In the genomic region with DNA sequence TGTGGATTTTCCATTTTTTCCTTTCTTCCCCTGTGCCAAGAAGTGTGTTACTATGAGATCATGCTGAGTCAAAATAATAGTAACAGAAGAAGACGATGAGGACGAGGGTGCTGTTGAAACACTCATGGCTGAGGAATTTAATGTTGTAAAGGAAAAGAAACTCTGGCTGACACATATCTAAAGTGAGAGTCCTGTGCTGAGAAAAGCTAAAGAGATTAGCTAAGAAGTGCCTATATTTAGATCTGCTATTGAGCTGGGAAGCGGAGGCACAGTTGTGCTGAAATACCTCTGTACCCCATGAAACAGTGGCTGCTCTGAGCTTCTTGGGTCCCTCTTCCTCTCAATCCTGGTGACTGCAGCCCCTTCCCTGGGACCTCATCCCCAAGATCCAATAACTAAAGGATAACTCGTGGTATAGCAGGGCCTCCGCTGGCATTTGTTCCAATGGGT, we compare ENCODE assay signal across 8 cellular contexts. TPM values are rescaled to one million over a fixed set of nuclear protein-coding genes. Genes with fewer than 3 reads are reported as not detected.
A peak's percentile ranks its signal among the peaks of the same experiment; 100 is the strongest.
DNase-seq lines count a peak whose midpoint lies in the region; ATAC-seq and TF ChIP-seq lines count a peak whose summit lies in the region.

No MANE protein-coding gene starts in this region.

- H3K27me3 Mint-ChIP-seq in activated B cell treated with CpG ODN at 0.5 μM for 24 hours = no peaks in the 10 kb centered on the region

- H3K9me3 ChIP-seq in heart left ventricle (no peaks in the 10 kb centered on the region), SJCRH30 (replicated peaks) (no peaks in the 10 kb centered on the region)

- no peak for TF ChIP-seq POLR2A in heart left ventricle (IDR thresholded peaks at IDR 0.05)

- CTCF ChIA-PET in activated B cell treated with CpG ODN at 0.5 μM for 24 hours (lab: Charles Lee) = interaction anchor here (1.0 to 3.1 kb wide), 2 partner anchors 12 to 42 kb away, joined by 3 to 13 read pairs; no protein-coding TSS in a partner anchor

- intact Hi-C loops in activated B cell treated with CpG ODN at 0.5 μM for 24 hours (cut with micrococcal nuclease) (loop anchor here (2.0 to 5.0 kb wide), 6 partner anchors 68 to 481 kb away; partner anchors contain the start of genes EZR, GTF2H5 and SERAC1), heart left ventricle (cut with DNase I) (loop anchor here in 3 of 10 donors (5.0 to 10.0 kb wide), 2 partner anchors 44 to 166 kb away; partner anchors contain the start of gene EZR (in 1 of the 3)), posterior vena cava (cut with DNase I) (no loop called here)

- ATAC-seq in GM18498 (IDR thresholded peaks at IDR 0.05; ENCODE audit: unreplicated experiment) (peak; percentile 23), HG02852 (IDR thresholded peaks at IDR 0.05; ENCODE audit: unreplicated experiment) (peak; percentile 30), activated B cell treated with CpG ODN at 0.5 μM for 24 hours (ENCODE audit: low read depth) (no peak), heart left ventricle (peak in 2 of 4 donors; percentile 11 to 13)

- whole genome bisulfite sequencing in heart left ventricle, 4 donors = 42 to 56% (median 45%) methylated on average over 5 of the region's 5 CpGs

- H3K9me3 Mint-ChIP-seq in activated B cell treated with CpG ODN at 0.5 μM for 24 hours = no peaks in the 10 kb centered on the region

- H3K27me3 ChIP-seq in heart left ventricle (no peaks in the 10 kb centered on the region), SJCRH30 (no peaks in the 10 kb centered on the region)

- H3K4me3 ChIP-seq in heart left ventricle = no peak overlapping the region
- no peak overlapping the region for H3K4me3 ChIP-seq in SJCRH30

- H3K36me3 ChIP-seq in heart left ventricle (no peaks in the 10 kb centered on the region), SJCRH30 (no peaks in the 10 kb centered on the region)

- H3K4me3 Mint-ChIP-seq in activated B cell treated with CpG ODN at 0.5 μM for 24 hours = no peak overlapping the region

- H3K36me3 Mint-ChIP-seq in activated B cell treated with CpG ODN at 0.5 μM for 24 hours (ENCODE audit: low read depth) = peaks cover 6% of the 10 kb centered on the region

- POLR2A ChIA-PET in activated B cell treated with CpG ODN at 0.5 μM for 24 hours (lab: Charles Lee) = interaction anchor here (0.6 to 2.9 kb wide), 6 partner anchors 11 to 456 kb away, joined by 3 to 14 read pairs (median 4); no protein-coding TSS in a partner anchor

- no peak for TF ChIP-seq CTCF in activated B cell treated with CpG ODN at 0.5 μM for 24 hours (IDR thresholded peaks at IDR 0.05)
- TF ChIP-seq CTCF in heart left ventricle (IDR thresholded peaks at IDR 0.05) = no peak

- peak overlapping the region; percentile 100 for H3K27ac Mint-ChIP-seq in activated B cell treated with CpG ODN at 0.5 μM for 24 hours

- peaks cover 44% of the 10 kb centered on the region for H3K4me1 Mint-ChIP-seq in activated B cell treated with CpG ODN at 0.5 μM for 24 hours

- H3K4me1 ChIP-seq in heart left ventricle (peaks cover 0 to 43% (median 9%) of the 10 kb centered on the region in 12 donors), SJCRH30 (peaks cover under 1% of the 10 kb centered on the region)

- peak overlapping the region in 11 of 12 donors; percentile 5 to 85 (median 64) for H3K27ac ChIP-seq in heart left ventricle
- H3K27ac ChIP-seq in SJCRH30 = no peak overlapping the region

- no peak for DNase-seq in activated B cell treated with CpG ODN at 0.5 μM for 24 hours
- DNase-seq in heart left ventricle = no peak
- DNase-seq in ureter (ENCODE audit: low spot score) = peak; percentile 18
- no peak for DNase-seq in SJCRH30
- no peak for DNase-seq in globus pallidus (ENCODE audit: low spot score)
- no peak for DNase-seq in posterior vena cava (ENCODE audit: low spot score)

RNA-seq across cellular contexts. Expression of gene SYTL3, which starts 1.1 kb away (rescaled TPM):
- total RNA-seq in activated B cell treated with CpG ODN at 0.5 μM for 24 hours (5.8 and 6.0 TPM in 2 replicates), heart left ventricle (10 to 100 TPM in 3 of 9 donors, 1 to 10 TPM in 6; 4.1 to 14.6 (median 8.2) TPM), ureter (8.7 TPM), posterior vena cava (1 to 10 TPM; 2.0 to 6.5 TPM)
- 10 to 100 TPM in 1 of 2 donors, 1 to 10 TPM in 1; 4.0 to 14.0 TPM for polyA plus RNA-seq in heart left ventricle
- total RNA-seq in SJCRH30 (2014; rRNA removed; shearing (Covaris generic)) = 15.4 and 16.4 TPM in 2 replicates

RNA-seq across cellular contexts. Expression of gene DYNLT1, which starts 4.2 kb away (rescaled TPM):
- total RNA-seq in activated B cell treated with CpG ODN at 0.5 μM for 24 hours (37.7 and 43.9 TPM in 2 replicates), heart left ventricle (100 to 1,000 TPM in 7 of 9 donors, 10 to 100 TPM in 2; 68.4 to 177 (median 121) TPM), ureter (117 TPM), posterior vena cava (10 to 100 TPM; 91.3 to 91.4 TPM)
- 100 to 1,000 TPM; 159 to 177 TPM for polyA plus RNA-seq in heart left ventricle
- 99.1 and 104 TPM in 2 replicates for total RNA-seq in SJCRH30 (2014; rRNA removed; shearing (Covaris generic))
